Comparison of ENCODE assay signal across 10 cellular contexts in the genomic region with DNA sequence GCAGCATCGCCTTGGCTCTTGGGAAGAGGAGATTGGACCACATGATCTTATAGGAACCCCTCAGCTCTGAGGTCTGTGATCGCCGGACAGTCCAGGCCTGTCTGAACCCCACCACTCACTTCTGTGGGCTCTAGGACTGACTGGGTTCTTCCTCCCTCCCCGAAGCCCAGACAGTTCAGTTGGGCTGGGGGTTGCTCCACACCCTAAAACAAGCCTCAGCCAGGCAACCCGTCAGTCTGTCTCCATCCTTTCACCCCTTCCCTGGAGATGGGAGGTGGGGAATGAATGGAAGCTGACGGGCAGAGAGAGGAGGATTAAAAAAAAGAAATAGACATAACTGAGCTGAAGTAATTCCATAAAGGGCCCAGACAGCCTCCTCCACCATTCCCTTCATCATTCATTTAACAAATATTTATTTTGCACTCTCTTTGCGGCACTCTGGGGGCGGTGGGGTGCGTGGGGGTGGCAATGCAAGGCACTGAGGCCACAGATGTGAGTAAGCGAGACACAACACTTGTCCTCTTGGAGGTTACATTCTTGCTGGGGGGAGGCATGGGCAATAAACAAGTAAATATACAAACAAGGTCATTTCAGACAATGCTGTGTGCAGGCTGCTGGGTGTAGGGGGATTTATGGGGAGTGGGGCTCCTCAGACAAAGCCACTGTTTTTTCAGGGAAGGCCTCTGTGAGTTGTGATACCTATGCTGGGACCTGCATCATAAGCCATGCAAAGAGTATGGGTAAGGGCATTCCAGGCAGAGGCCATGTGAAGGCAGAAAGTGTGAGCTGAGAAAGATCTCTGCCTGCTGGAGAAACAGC. TPM values are rescaled to one million over a fixed set of nuclear protein-coding genes. Genes with fewer than 3 reads are reported as not detected.
DNase-seq lines count a peak whose midpoint lies in the region; ATAC-seq and TF ChIP-seq lines count a peak whose summit lies in the region.
"Had no signal": no experiment of that assay in that cellular context is flagged by ENCODE, and none has a peak within 500 bp of the region (broad histone marks: within the 10 kb centered on the region; RNA-seq: fewer than 3 reads in every experiment).

No MANE protein-coding gene starts in this region.

- peaks cover 57% of the 10 kb centered on the region for H3F3A ChIP-seq in SU-DHL-6 (ENCODE audit: insufficient read depth)

- TF ChIP-seq CTCF in SU-DHL-6 (IDR thresholded peaks at IDR 0.05; ENCODE audit: insufficient read depth, low read length, poor library complexity, severe bottlenecking): no peak
- no peak for TF ChIP-seq CTCF in esophagus squamous epithelium (IDR thresholded peaks at IDR 0.05)
- TF ChIP-seq CTCF in spleen (IDR thresholded peaks at IDR 0.05 in 8 of 11, conservative IDR thresholded peaks at IDR 0.05 in 3 of 11): no peak

- H3K9me2 ChIP-seq in SU-DHL-6 (replicated peaks; ENCODE audit: insufficient read depth, low read length): no peaks in the 10 kb centered on the region

- ATAC-seq in GM18870 (IDR thresholded peaks at IDR 0.05; ENCODE audit: unreplicated experiment): no peak

- peak overlapping the region; percentile 66 for H3K9ac ChIP-seq in SU-DHL-6 (ENCODE audit: low read length)

- 28 to 46% methylated on average over 5 to 6 of the region's 10 CpGs for WGBS in esophagus squamous epithelium, 2 donors
- WGBS in spleen, 5 donors: 39 to 56% (median 43%) methylated on average over 8 to 10 of the region's 10 CpGs

- H2AFZ ChIP-seq in SU-DHL-6 (ENCODE audit: low read depth, low read length, severe bottlenecking): no peak overlapping the region

- H3K4me3 ChIP-seq in SU-DHL-6 (ENCODE audit: insufficient read depth, low read length, poor library complexity, severe bottlenecking) (peak overlapping the region; percentile 31), esophagus squamous epithelium (peak overlapping the region; percentile 27 to 66 (median 37)), spleen (peak overlapping the region in 7 of 8 donors; percentile 25 to 71 (median 40))

- H3K9me3 ChIP-seq in SU-DHL-6 (ENCODE audit: insufficient read depth, low read length) (no peaks in the 10 kb centered on the region), esophagus squamous epithelium (no peaks in the 10 kb centered on the region), spleen (no peaks in the 10 kb centered on the region)
- H3K9me3 ChIP-seq: thyroid gland had no signal

- H4K20me1 ChIP-seq in SU-DHL-6 (ENCODE audit: low read depth, low read length): no peaks in the 10 kb centered on the region

- H3K4me1 ChIP-seq in esophagus squamous epithelium (peaks cover 41 to 68% (median 41%) of the 10 kb centered on the region in 3 donors), spleen (peaks cover 31 to 73% (median 64%) of the 10 kb centered on the region in 6 donors)

- TF ChIP-seq POLR2A in esophagus squamous epithelium (IDR thresholded peaks at IDR 0.05): no peak
- no peak for TF ChIP-seq POLR2A in spleen (IDR thresholded peaks at IDR 0.05)

- peak overlapping the region; percentile 64 for H3K4me2 ChIP-seq in SU-DHL-6 (ENCODE audit: low read depth, low read length, poor library complexity, severe bottlenecking)

- DNase-seq in DMS53 (lab: John Stamatoyannopoulos, UW) (peak; percentile 24), DMS53 treated with DMSO at 0.1 percent for 48 hours (lab: John Stamatoyannopoulos, UW; ENCODE audit: unreplicated experiment) (no peak), esophagus squamous epithelium (lab: John Stamatoyannopoulos, UW) (no peak), spleen (no peak), nucleus accumbens (lab: John Stamatoyannopoulos, UW) (no peak), NCI-H187 (lab: John Stamatoyannopoulos, UW) (no peak)

- H3K27me3 ChIP-seq in SU-DHL-6 (ENCODE audit: low read length): no peaks in the 10 kb centered on the region
- H3K27me3 ChIP-seq in esophagus squamous epithelium: peaks cover 0 to 92% (median 17%) of the 10 kb centered on the region in 4 donors
- H3K27me3 ChIP-seq in spleen (replicated peaks in 1 of 7): peaks cover 0 to 71% (median 24%) of the 10 kb centered on the region in 7 donors

- H3K27ac ChIP-seq in SU-DHL-6 (ENCODE audit: low read depth, low read length): peak overlapping the region; percentile 96
- H3K27ac ChIP-seq in esophagus squamous epithelium: peak overlapping the region; percentile 60 to 76 (median 62)
- peak overlapping the region; percentile 22 to 90 (median 82) for H3K27ac ChIP-seq in spleen
- H3K27ac ChIP-seq: 22Rv1, thyroid gland had no signal

- intact Hi-C loops in esophagus squamous epithelium (cut with DNase I): no loop called here
- intact Hi-C loops in spleen (cut with DNase I; ENCODE audit: low total_unique reads): no loop called here

- H3K36me3 ChIP-seq in SU-DHL-6 (ENCODE audit: low read length): no peaks in the 10 kb centered on the region
- H3K36me3 ChIP-seq in esophagus squamous epithelium: peaks cover 0 to 10% (median 0%) of the 10 kb centered on the region in 3 donors
- H3K36me3 ChIP-seq in spleen: no peaks in the 10 kb centered on the region
- H3K36me3 ChIP-seq: thyroid gland had no signal

- no peaks in the 10 kb centered on the region; the same call in 1 of the 2 replicates for H3K79me2 ChIP-seq in SU-DHL-6 (ENCODE audit: insufficient read depth, low read length)

RNA-seq across cellular contexts. Expression of a gene that starts 12.9 kb away (rescaled TPM):
- 10 to 100 TPM in 2 of 4 donors, 1 to 10 TPM in 2; 8.0 to 19.1 (median 11.9) TPM for total RNA-seq in esophagus squamous epithelium
- 1 to 10 TPM; 1.6 to 7.9 (median 3.5) TPM for total RNA-seq in spleen
- polyA plus RNA-seq in spleen: 1 to 10 TPM; 1.5 to 2.5 (median 1.5) TPM

RNA-seq across cellular contexts. Expression of a gene that starts 34.0 kb away (rescaled TPM):
- total RNA-seq in esophagus squamous epithelium (under 1 TPM in 2 of 4 donors, not detected in 2; 0.73 to 0.76 TPM), spleen (10 to 100 TPM in 3 of 7 donors, 1 to 10 TPM in 4; 2.2 to 10.9 (median 10.0) TPM)
- 1 to 10 TPM; 1.1 to 4.0 (median 1.1) TPM for polyA plus RNA-seq in spleen
